In the genomic region with DNA sequence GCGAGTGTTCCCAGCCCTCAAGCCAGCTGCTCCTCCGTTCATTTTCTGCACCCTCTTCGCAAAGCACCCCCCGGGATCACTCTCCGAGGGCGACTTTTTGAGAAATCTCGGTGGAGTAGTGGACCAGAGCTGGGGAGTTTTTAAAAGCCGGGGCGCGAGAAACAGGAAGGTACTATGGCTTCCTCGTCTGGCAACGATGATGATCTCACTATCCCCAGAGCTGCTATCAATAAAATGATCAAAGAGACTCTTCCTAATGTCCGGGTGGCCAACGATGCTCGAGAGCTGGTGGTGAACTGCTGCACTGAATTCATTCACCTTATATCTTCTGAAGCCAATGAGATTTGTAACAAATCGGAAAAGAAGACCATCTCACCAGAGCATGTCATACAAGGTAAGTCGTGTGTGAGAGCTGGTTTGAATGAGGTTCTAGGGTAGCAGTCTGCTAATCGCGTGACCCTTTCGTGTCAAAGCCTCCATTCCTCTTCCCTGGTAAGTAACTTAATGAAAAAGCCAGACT, we compare ENCODE assay signal across 8 cellular contexts. TPM values are rescaled to one million over a fixed set of nuclear protein-coding genes. Genes with fewer than 3 reads are reported as not detected.
DNase-seq lines count a peak whose midpoint lies in the region; ATAC-seq and TF ChIP-seq lines count a peak whose summit lies in the region.

No MANE protein-coding gene starts in this region.

- H2BK120ac ChIP-seq in mesendoderm (ENCODE audit: low read depth, low read length), result no peak overlapping the region

- H3K4me3 Mint-ChIP-seq in GM23338 (peak overlapping the region; percentile 90), WTC11 (peak overlapping the region; percentile 90)

- H3K36me3 ChIP-seq in GM23338 (ENCODE audit: insufficient read depth), result no peaks in the 10 kb centered on the region; the same call in 1 of the 2 replicates
- H3K36me3 ChIP-seq in ectodermal cell (ENCODE audit: control insufficient read depth, insufficient read depth, low read length), result no peaks in the 10 kb centered on the region
- H3K36me3 ChIP-seq in mesendoderm (ENCODE audit: control insufficient read depth, insufficient read depth, low read length), result no peaks in the 10 kb centered on the region

- H3K27ac Mint-ChIP-seq in GM23338 (peak overlapping the region; percentile 93), WTC11 (peak overlapping the region; percentile 83)

- H2AK5ac ChIP-seq in mesendoderm (ENCODE audit: low read length), result no peak overlapping the region

- no peak overlapping the region for H3K23ac ChIP-seq in mesendoderm (ENCODE audit: low read length)

- H3K27me3 Mint-ChIP-seq in GM23338 (ENCODE audit: insufficient read depth, low read depth, poor library complexity) (peaks cover 9% of the 10 kb centered on the region), WTC11 (ENCODE audit: low read depth) (no peaks in the 10 kb centered on the region)

- no peak overlapping the region for H2BK15ac ChIP-seq in mesendoderm (replicated peaks; ENCODE audit: low read depth)

- no peak overlapping the region for H2BK5ac ChIP-seq in mesendoderm (ENCODE audit: low read length)

- DNase-seq in NCI-H2227 treated with DMSO at 0.1 percent for 48 hours (lab: John Stamatoyannopoulos, UW) (peak; percentile 15), NCI-H2227 (lab: John Stamatoyannopoulos, UW; ENCODE audit: unreplicated experiment) (no peak), GM23338 (ENCODE audit: low spot score) (peak; percentile 36), LNCaP clone FGC (ENCODE audit: low read depth) (no peak), WTC11 (ENCODE audit: low spot score) (no peak), mesendoderm (peak; percentile 57), superior temporal gyrus (ENCODE audit: extremely low spot score) (peak; percentile 51)

- H3K4me1 Mint-ChIP-seq in GM23338 (peaks cover 15% of the 10 kb centered on the region; the same call in 2 of the 3 replicates), WTC11 (peaks cover 24% of the 10 kb centered on the region)

- H3K9me3 Mint-ChIP-seq in GM23338, result no peaks in the 10 kb centered on the region
- H3K9me3 Mint-ChIP-seq in WTC11, result no peaks in the 10 kb centered on the region

- H3K18ac ChIP-seq in mesendoderm (ENCODE audit: low read length), result peak overlapping the region; percentile 75

- H3K9me3 ChIP-seq in ectodermal cell (ENCODE audit: control insufficient read depth, low read length), result no peaks in the 10 kb centered on the region

- peaks cover 21% of the 10 kb centered on the region for H4K20me1 ChIP-seq in GM23338 (replicated peaks; ENCODE audit: insufficient read depth)

- peaks cover 19% of the 10 kb centered on the region for H3K4me1 ChIP-seq in GM23338 (ENCODE audit: insufficient read depth)
- H3K4me1 ChIP-seq in ectodermal cell (ENCODE audit: control insufficient read depth, insufficient read depth, low read length), result no peaks in the 10 kb centered on the region
- no peaks in the 10 kb centered on the region for H3K4me1 ChIP-seq in mesendoderm (ENCODE audit: control insufficient read depth, low read depth, low read length)

- H4K5ac ChIP-seq in mesendoderm (ENCODE audit: low read length), result no peak overlapping the region

- TF ChIP-seq CTCF in GM23338 (conservative IDR thresholded peaks at IDR 0.05; ENCODE audit: low read depth in 2 of 2) (no peak), LNCaP clone FGC (IDR thresholded peaks at IDR 0.05; ENCODE audit: control insufficient read depth, extremely low read depth, insufficient read depth) (no peak), WTC11 (IDR thresholded peaks at IDR 0.05) (no peak)

- peak overlapping the region; percentile 99 for H3K56ac ChIP-seq in mesendoderm (ENCODE audit: low read length)

- no peak overlapping the region for H4K8ac ChIP-seq in mesendoderm (ENCODE audit: low read depth, low read length)

- peak overlapping the region; percentile 84 for H3K9ac ChIP-seq in mesendoderm (ENCODE audit: low read length)

- peak overlapping the region; percentile 83 for H3K4me2 ChIP-seq in GM23338
- peak overlapping the region; percentile 27 for H3K4me2 ChIP-seq in mesendoderm (ENCODE audit: low read length)

- H3K4ac ChIP-seq in mesendoderm (ENCODE audit: low read depth, low read length), result no peak overlapping the region

- H3K4me3 ChIP-seq in GM23338 (peak overlapping the region; percentile 87), LNCaP clone FGC (ENCODE audit: low read depth, low read length) (peak overlapping the region; percentile 89), ectodermal cell (ENCODE audit: insufficient read depth, low read depth, low read length) (peak overlapping the region; percentile 87), mesendoderm (ENCODE audit: low read length) (peak overlapping the region; percentile 72)

- ATAC-seq in GM23338 (peak; percentile 5), WTC11 (peak; percentile 2; the same call in 1 of the 2 replicates)

- peaks cover 2% of the 10 kb centered on the region; the same call in 2 of the 3 replicates for H3K36me3 Mint-ChIP-seq in GM23338 (ENCODE audit: low read depth)
- H3K36me3 Mint-ChIP-seq in WTC11, result peaks cover 6% of the 10 kb centered on the region; the same call in 1 of the 2 replicates

- H2AFZ ChIP-seq in GM23338, result peak overlapping the region; percentile 79

- no peaks in the 10 kb centered on the region for H3K79me1 ChIP-seq in mesendoderm (ENCODE audit: low read length)

- H3K27ac ChIP-seq in GM23338 (ENCODE audit: low read depth) (peak overlapping the region; percentile 99), ectodermal cell (ENCODE audit: insufficient read depth, low read depth, low read length, poor library complexity, severe bottlenecking) (peak overlapping the region; percentile 93), mesendoderm (ENCODE audit: low read depth, low read length) (peak overlapping the region; percentile 86)

- H3K9me2 ChIP-seq in GM23338 (ENCODE audit: insufficient read depth), result no peaks in the 10 kb centered on the region

- CTCF ChIA-PET in WTC11 (lab: Charles Lee), result interaction anchor here (1.4 to 2.7 kb wide), 2 partner anchors 12 to 42 kb away, joined by 3 to 25 read pairs; no protein-coding TSS in a partner anchor

- POLR2A ChIA-PET in WTC11 (lab: Charles Lee), result interaction anchor here (0.7 to 1.4 kb wide), 5 partner anchors 10 to 499 kb away, joined by 3 to 4 read pairs (median 3); partner anchors contain the start of gene DIPK1A

- WGBS in ectodermal cell, 2 experiments, result 0 to 1% methylated on average over 20 of the region's 20 CpGs
- WGBS in mesendoderm (ENCODE audit: extremely low coverage, insufficient coverage, low lambda C conversion rate), result no CpG with 5 or more reads among the region's 20 CpGs

- peaks cover 56% of the 10 kb centered on the region for H3K79me2 ChIP-seq in GM23338 (replicated peaks; ENCODE audit: insufficient read depth)
- H3K79me2 ChIP-seq in mesendoderm (ENCODE audit: control insufficient read depth, insufficient read depth, low read length), result peaks cover 36% of the 10 kb centered on the region

- H3K27me3 ChIP-seq in GM23338 (ENCODE audit: insufficient read depth), result no peaks in the 10 kb centered on the region
- H3K27me3 ChIP-seq in ectodermal cell (ENCODE audit: control insufficient read depth, insufficient read depth, low read length, poor library complexity, severe bottlenecking), result no peaks in the 10 kb centered on the region
- no peaks in the 10 kb centered on the region for H3K27me3 ChIP-seq in mesendoderm (ENCODE audit: insufficient read depth, low read length, poor library complexity)

- H3F3A ChIP-seq in GM23338 (replicated peaks; ENCODE audit: low read depth), result peaks cover 6% of the 10 kb centered on the region

TF ChIP-seq in GM23338, 12 proteins besides CTCF, POLR2A, EP300 and RAD21 (continues in another document):
- TF ChIP-seq, protein P1, sequence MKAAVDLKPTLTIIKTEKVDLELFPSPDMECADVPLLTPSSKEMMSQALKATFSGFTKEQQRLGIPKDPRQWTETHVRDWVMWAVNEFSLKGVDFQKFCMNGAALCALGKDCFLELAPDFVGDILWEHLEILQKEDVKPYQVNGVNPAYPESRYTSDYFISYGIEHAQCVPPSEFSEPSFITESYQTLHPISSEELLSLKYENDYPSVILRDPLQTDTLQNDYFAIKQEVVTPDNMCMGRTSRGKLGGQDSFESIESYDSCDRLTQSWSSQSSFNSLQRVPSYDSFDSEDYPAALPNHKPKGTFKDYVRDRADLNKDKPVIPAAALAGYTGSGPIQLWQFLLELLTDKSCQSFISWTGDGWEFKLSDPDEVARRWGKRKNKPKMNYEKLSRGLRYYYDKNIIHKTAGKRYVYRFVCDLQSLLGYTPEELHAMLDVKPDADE (IDR thresholded peaks at IDR 0.05), result no peak
- TF ChIP-seq STAT1 (IDR thresholded peaks at IDR 0.05; ENCODE audit: unreplicated experiment), result no peak
- no peak for TF ChIP-seq JUNB (IDR thresholded peaks at IDR 0.05; ENCODE audit: unreplicated experiment)

TF ChIP-seq in WTC11, 78 proteins besides CTCF, POLR2A, EP300 and RAD21 (continues in another document):
- TF ChIP-seq ZNF263 (CRISPR knock-in tag; IDR thresholded peaks at IDR 0.05; ENCODE audit: low read depth) (no peak), CREB1 (CRISPR knock-in tag; IDR thresholded peaks at IDR 0.05) (no peak), ZNF219 (CRISPR knock-in tag; IDR thresholded peaks at IDR 0.05; ENCODE audit: borderline replicate concordance) (no peak), NFYB (CRISPR knock-in tag; conservative IDR thresholded peaks at IDR 0.05; ENCODE audit: low read depth) (no peak)

RNA-seq across cellular contexts. Expression of gene DR1, which starts 0.8 kb away (rescaled TPM):
- 59.6 and 61.2 TPM in 2 replicates for total RNA-seq in GM23338 (2014; rRNA removed; shearing (Covaris generic))
- polyA plus RNA-seq in GM23338 (2016; fragmentation: Nextera tagmentation; extraction: Ambion mirVana), result 20.5 and 20.9 TPM in 2 replicates
- total RNA-seq in WTC11 (2021), result 57.1 to 62.8 TPM (median 59.7 TPM) in 3 replicates
- polyA plus RNA-seq in ectodermal cell (2013, experiment 1 of 4), result 57.6 TPM
- 52.2 TPM for polyA plus RNA-seq in ectodermal cell (2013, experiment 2 of 4)
- 37.4 TPM for polyA plus RNA-seq in ectodermal cell (2013, experiment 3 of 4)
- polyA plus RNA-seq in ectodermal cell (2013, experiment 4 of 4), result 41.8 TPM
- 40.7 TPM for polyA plus RNA-seq in mesendoderm (2013, experiment 1 of 2)
- polyA plus RNA-seq in mesendoderm (2013, experiment 2 of 2), result 39.8 TPM

Comparison
In these comparisons a context has a peak if more than half of its experiments do, and no peak if none do; other contexts are left out.
1. DNase-seq: peak in NCI-H2227 treated with DMSO at 0.1 percent for 48 hours (single experiment), GM23338 (single experiment), mesendoderm (single experiment) and superior temporal gyrus (single experiment); none in NCI-H2227 (single experiment), LNCaP clone FGC (single experiment) and WTC11 (single experiment).
2. Peak in every context shown above with its lines, with median percentiles within 50 percentile points of each other: H3K27ac ChIP-seq and H3K4me3 ChIP-seq.